Comparison of ENCODE assay signal across 8 cellular contexts in genomic region chr19:32570081-32570785, GRCh38.
DNase-seq lines count a peak whose midpoint lies in the region; ATAC-seq, FAIRE-seq and TF ChIP-seq lines count a peak whose summit lies in the region.

No MANE protein-coding gene starts in this region.

- H3K4me3 ChIP-seq in HL-60 (replicated peaks; ENCODE audit: insufficient read depth, low read length) (no peak overlapping the region), foreskin fibroblast (ENCODE audit: low read depth in 1 of 2, low read length in 2 of 2) (peak overlapping the region; percentile 15 to 36)

- no peaks in the 10 kb centered on the region for H3K36me3 Mint-ChIP-seq in activated T-cell treated with anti-CD3 and anti-CD28 coated beads, Interleukin-2, amount 50 U/mL, for 24 hours (ENCODE audit: low read depth)

- H3K4me3 Mint-ChIP-seq in activated T-cell treated with anti-CD3 and anti-CD28 coated beads, Interleukin-2, amount 50 U/mL, for 24 hours: no peak overlapping the region

- DNase-seq in D721Med (ENCODE audit: insufficient read length, low spot score) (no peak), HL-60 (ENCODE audit: low read depth in 1 of 2, low spot score in 1 of 2) (peak in 1 of 2 experiments; percentile 62), NOMO-1 treated with DMSO at 0.1 percent for 48 hours (lab: John Stamatoyannopoulos, UW; ENCODE audit: unreplicated experiment) (peak; percentile 41), foreskin fibroblast (peak; percentile 60 to 83), non-pigmented ciliary epithelial cell (ENCODE audit: low read depth) (peak; percentile 13)
- DNase-seq in activated T-cell treated with anti-CD3 and anti-CD28 coated beads, Interleukin-2, amount 50 U/mL, for 24 hours: peak; percentile 44

- peaks cover 4% of the 10 kb centered on the region for H3K27me3 ChIP-seq in HL-60 (ENCODE audit: insufficient read depth, poor library complexity, severe bottlenecking)

- H3K4me1 Mint-ChIP-seq in activated T-cell treated with anti-CD3 and anti-CD28 coated beads, Interleukin-2, amount 50 U/mL, for 24 hours (ENCODE audit: low read depth): peaks cover 17% of the 10 kb centered on the region

- peaks cover 23% of the 10 kb centered on the region for H3K27me3 Mint-ChIP-seq in activated T-cell treated with anti-CD3 and anti-CD28 coated beads, Interleukin-2, amount 50 U/mL, for 24 hours

- H3K27ac ChIP-seq in HL-60 (replicated peaks): no peak overlapping the region

- no peaks in the 10 kb centered on the region for H3K9me3 Mint-ChIP-seq in activated T-cell treated with anti-CD3 and anti-CD28 coated beads, Interleukin-2, amount 50 U/mL, for 24 hours

- no peak overlapping the region for H3K27ac Mint-ChIP-seq in activated T-cell treated with anti-CD3 and anti-CD28 coated beads, Interleukin-2, amount 50 U/mL, for 24 hours

- peak; percentile 79 for TF ChIP-seq CTCF in D721Med (IDR thresholded peaks at IDR 0.05; ENCODE audit: insufficient read depth, missing control alignments)
- TF ChIP-seq CTCF in HL-60 (IDR thresholded peaks at IDR 0.05; ENCODE audit: insufficient read depth, low read length): peak; percentile 65
- peak; percentile 85 for TF ChIP-seq CTCF in foreskin fibroblast (IDR thresholded peaks at IDR 0.05; ENCODE audit: low read depth, low read length)

- no peak for ATAC-seq in HG03432 (IDR thresholded peaks at IDR 0.05; ENCODE audit: unreplicated experiment)
- ATAC-seq in GM19395 (IDR thresholded peaks at IDR 0.05; ENCODE audit: unreplicated experiment): no peak

- FAIRE-seq in D721Med (lab: Jason Lieb, UNC): no peak
